ENCODE assay signal across 1 cellular context in the genomic region with DNA sequence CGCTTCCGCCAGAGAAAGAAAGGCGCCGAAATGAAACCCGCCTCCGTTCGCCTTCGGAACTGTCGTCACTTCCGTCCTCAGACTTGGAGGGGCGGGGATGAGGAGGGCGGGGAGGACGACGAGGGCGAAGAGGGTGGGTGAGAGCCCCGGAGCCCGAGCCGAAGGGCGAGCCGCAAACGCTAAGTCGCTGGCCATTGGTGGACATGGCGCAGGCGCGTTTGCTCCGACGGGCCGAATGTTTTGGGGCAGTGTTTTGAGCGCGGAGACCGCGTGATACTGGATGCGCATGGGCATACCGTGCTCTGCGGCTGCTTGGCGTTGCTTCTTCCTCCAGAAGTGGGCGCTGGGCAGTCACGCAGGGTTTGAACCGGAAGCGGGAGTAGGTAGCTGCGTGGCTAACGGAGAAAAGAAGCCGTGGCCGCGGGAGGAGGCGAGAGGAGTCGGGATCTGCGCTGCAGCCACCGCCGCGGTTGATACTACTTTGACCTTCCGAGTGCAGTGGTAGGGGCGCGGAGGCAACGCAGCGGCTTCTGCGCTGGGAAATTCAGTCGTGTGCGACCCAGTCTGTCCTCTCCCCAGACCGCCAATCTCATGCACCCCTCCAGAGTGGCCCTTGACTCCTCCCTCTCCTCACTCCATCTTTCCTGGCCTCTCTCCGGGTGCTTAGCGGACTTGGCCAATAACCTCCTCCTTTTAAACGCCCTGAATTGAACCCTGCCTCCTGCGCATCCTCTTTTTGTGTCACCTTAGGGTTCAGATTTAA.
TF ChIP-seq lines count a peak whose summit lies in the region.

ATM (plus strand) TSS at position 382 of the 763 bp plus-strand sequence. CDS start 4,558 bp downstream, outside the sequence.

TF ChIP-seq in HepG2, 621 proteins besides CTCF, POLR2A, EP300 and RAD21 (continued from another document and continues in another):
- TF ChIP-seq MZF1 (CRISPR knock-in tag; IDR thresholded peaks at IDR 0.05; ENCODE audit: borderline replicate concordance) (no peak), ZIK1 (CRISPR knock-in tag; IDR thresholded peaks at IDR 0.05; ENCODE audit: borderline replicate concordance, low read depth) (no peak), HDAC1 (CRISPR knock-in tag; IDR thresholded peaks at IDR 0.05) (peak; percentile 97), SYNCRIP (IDR thresholded peaks at IDR 0.05; ENCODE audit: insufficient read depth, low read depth, low read length) (no peak), HOXA7 (CRISPR knock-in tag; IDR thresholded peaks at IDR 0.05) (no peak), ZNF678 (CRISPR knock-in tag; IDR thresholded peaks at IDR 0.05) (0 out of 2 replicates have a peak, but pooled peaks have one; percentile 22), HMG20A (CRISPR knock-in tag; IDR thresholded peaks at IDR 0.05; ENCODE audit: borderline replicate concordance) (no peak), SALL1 (CRISPR knock-in tag; IDR thresholded peaks at IDR 0.05) (peak; percentile 90), TFDP1 (CRISPR knock-in tag; IDR thresholded peaks at IDR 0.05; ENCODE audit: borderline replicate concordance) (peak; percentile 90; the same call in 1 of the 2 replicates), TEAD2 (CRISPR knock-in tag; IDR thresholded peaks at IDR 0.05) (no peak), FLYWCH1 (CRISPR knock-in tag; IDR thresholded peaks at IDR 0.05) (no peak), SMAD9 (CRISPR knock-in tag; IDR thresholded peaks at IDR 0.05) (no peak), NCOA5 (CRISPR knock-in tag; IDR thresholded peaks at IDR 0.05) (no peak), GATA4 (IDR thresholded peaks at IDR 0.05; ENCODE audit: borderline replicate concordance, low read depth) (0 out of 2 replicates have a peak, but pooled peaks have one; percentile 54), ZNF275 (CRISPR knock-in tag; IDR thresholded peaks at IDR 0.05; ENCODE audit: borderline replicate concordance) (peak; percentile 22; the same call in 1 of the 2 replicates), ZNF883 (CRISPR knock-in tag; IDR thresholded peaks at IDR 0.05; ENCODE audit: not compliant biosample characterization) (no peak), ZMAT3 (CRISPR knock-in tag; conservative IDR thresholded peaks at IDR 0.05) (peak; percentile 85), CREB3 (CRISPR knock-in tag; IDR thresholded peaks at IDR 0.05) (no peak), ZNF44 (CRISPR knock-in tag; IDR thresholded peaks at IDR 0.05) (no peak), HIVEP1 (CRISPR knock-in tag; IDR thresholded peaks at IDR 0.05) (0 out of 2 replicates have a peak, but pooled peaks have one; percentile 22), PATZ1 (CRISPR knock-in tag; IDR thresholded peaks at IDR 0.05) (peak; percentile 14; the same call in 1 of the 2 replicates), ZNF160 (CRISPR knock-in tag; IDR thresholded peaks at IDR 0.05) (peak; percentile 4; the same call in 1 of the 2 replicates), ZNF724P (CRISPR knock-in tag; IDR thresholded peaks at IDR 0.05; ENCODE audit: borderline replicate concordance) (no peak), ZNF749 (CRISPR knock-in tag; IDR thresholded peaks at IDR 0.05; ENCODE audit: borderline replicate concordance) (peak; percentile 54; the same call in 1 of the 2 replicates), MYPOP (CRISPR knock-in tag; IDR thresholded peaks at IDR 0.05) (peak; percentile 76), MED8 (CRISPR knock-in tag; IDR thresholded peaks at IDR 0.05; ENCODE audit: insufficient replicate concordance) (peak; percentile 40), SP1 (IDR thresholded peaks at IDR 0.05) (no peak), SP1 (CRISPR knock-in tag; IDR thresholded peaks at IDR 0.05) (no peak; the same call in none of the 2 replicates), ZNF446 (CRISPR knock-in tag; IDR thresholded peaks at IDR 0.05) (no peak), JARID2 (CRISPR knock-in tag; IDR thresholded peaks at IDR 0.05; ENCODE audit: insufficient replicate concordance) (no peak), KLF12 (CRISPR knock-in tag; IDR thresholded peaks at IDR 0.05; ENCODE audit: borderline replicate concordance) (no peak), TSC22D2 (CRISPR knock-in tag; IDR thresholded peaks at IDR 0.05; ENCODE audit: borderline replicate concordance) (peak; percentile 78; the same call in 1 of the 2 replicates), NRL (CRISPR knock-in tag; IDR thresholded peaks at IDR 0.05; ENCODE audit: borderline replicate concordance) (peak; percentile 93), NR2F2 (IDR thresholded peaks at IDR 0.05; ENCODE audit: borderline replicate concordance, low read depth) (no peak), MTF2 (CRISPR knock-in tag; IDR thresholded peaks at IDR 0.05; ENCODE audit: borderline replicate concordance) (peak; percentile 36; the same call in 1 of the 2 replicates), ZNF24 (IDR thresholded peaks at IDR 0.05) (no peak), NFRKB (IDR thresholded peaks at IDR 0.05) (no peak), IRX3 (CRISPR knock-in tag; IDR thresholded peaks at IDR 0.05; ENCODE audit: borderline replicate concordance, low read depth) (no peak), ZSCAN31 (CRISPR knock-in tag; IDR thresholded peaks at IDR 0.05; ENCODE audit: low read depth) (no peak; the same call in 1 of the 2 replicates), YEATS2 (CRISPR knock-in tag; IDR thresholded peaks at IDR 0.05; ENCODE audit: borderline replicate concordance) (peak; percentile 80; the same call in 1 of the 2 replicates), BHLHE40 (IDR thresholded peaks at IDR 0.05; ENCODE audit: low read length) (no peak), AGO1 (IDR thresholded peaks at IDR 0.05; ENCODE audit: low read depth, low read length, poor library complexity, severe bottlenecking) (peak; percentile 53), MYC (CRISPR knock-in tag; IDR thresholded peaks at IDR 0.05; ENCODE audit: borderline replicate concordance) (peak; percentile 91), CC2D1A (CRISPR knock-in tag; IDR thresholded peaks at IDR 0.05) (no peak), ZNF850 (CRISPR knock-in tag; conservative IDR thresholded peaks at IDR 0.05) (no peak), EED (CRISPR knock-in tag; IDR thresholded peaks at IDR 0.05) (no peak), ATAD3A (CRISPR knock-in tag; IDR thresholded peaks at IDR 0.05) (no peak)
- TF ChIP-seq, protein P1, sequence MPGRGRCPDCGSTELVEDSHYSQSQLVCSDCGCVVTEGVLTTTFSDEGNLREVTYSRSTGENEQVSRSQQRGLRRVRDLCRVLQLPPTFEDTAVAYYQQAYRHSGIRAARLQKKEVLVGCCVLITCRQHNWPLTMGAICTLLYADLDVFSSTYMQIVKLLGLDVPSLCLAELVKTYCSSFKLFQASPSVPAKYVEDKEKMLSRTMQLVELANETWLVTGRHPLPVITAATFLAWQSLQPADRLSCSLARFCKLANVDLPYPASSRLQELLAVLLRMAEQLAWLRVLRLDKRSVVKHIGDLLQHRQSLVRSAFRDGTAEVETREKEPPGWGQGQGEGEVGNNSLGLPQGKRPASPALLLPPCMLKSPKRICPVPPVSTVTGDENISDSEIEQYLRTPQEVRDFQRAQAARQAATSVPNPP (CRISPR knock-in tag; IDR thresholded peaks at IDR 0.05), result no peak
- TF ChIP-seq, protein P2, sequence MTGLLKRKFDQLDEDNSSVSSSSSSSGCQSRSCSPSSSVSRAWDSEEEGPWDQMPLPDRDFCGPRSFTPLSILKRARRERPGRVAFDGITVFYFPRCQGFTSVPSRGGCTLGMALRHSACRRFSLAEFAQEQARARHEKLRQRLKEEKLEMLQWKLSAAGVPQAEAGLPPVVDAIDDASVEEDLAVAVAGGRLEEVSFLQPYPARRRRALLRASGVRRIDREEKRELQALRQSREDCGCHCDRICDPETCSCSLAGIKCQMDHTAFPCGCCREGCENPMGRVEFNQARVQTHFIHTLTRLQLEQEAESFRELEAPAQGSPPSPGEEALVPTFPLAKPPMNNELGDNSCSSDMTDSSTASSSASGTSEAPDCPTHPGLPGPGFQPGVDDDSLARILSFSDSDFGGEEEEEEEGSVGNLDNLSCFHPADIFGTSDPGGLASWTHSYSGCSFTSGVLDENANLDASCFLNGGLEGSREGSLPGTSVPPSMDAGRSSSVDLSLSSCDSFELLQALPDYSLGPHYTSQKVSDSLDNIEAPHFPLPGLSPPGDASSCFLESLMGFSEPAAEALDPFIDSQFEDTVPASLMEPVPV (CRISPR knock-in tag; IDR thresholded peaks at IDR 0.05), result no peak
- TF ChIP-seq, protein P3, sequence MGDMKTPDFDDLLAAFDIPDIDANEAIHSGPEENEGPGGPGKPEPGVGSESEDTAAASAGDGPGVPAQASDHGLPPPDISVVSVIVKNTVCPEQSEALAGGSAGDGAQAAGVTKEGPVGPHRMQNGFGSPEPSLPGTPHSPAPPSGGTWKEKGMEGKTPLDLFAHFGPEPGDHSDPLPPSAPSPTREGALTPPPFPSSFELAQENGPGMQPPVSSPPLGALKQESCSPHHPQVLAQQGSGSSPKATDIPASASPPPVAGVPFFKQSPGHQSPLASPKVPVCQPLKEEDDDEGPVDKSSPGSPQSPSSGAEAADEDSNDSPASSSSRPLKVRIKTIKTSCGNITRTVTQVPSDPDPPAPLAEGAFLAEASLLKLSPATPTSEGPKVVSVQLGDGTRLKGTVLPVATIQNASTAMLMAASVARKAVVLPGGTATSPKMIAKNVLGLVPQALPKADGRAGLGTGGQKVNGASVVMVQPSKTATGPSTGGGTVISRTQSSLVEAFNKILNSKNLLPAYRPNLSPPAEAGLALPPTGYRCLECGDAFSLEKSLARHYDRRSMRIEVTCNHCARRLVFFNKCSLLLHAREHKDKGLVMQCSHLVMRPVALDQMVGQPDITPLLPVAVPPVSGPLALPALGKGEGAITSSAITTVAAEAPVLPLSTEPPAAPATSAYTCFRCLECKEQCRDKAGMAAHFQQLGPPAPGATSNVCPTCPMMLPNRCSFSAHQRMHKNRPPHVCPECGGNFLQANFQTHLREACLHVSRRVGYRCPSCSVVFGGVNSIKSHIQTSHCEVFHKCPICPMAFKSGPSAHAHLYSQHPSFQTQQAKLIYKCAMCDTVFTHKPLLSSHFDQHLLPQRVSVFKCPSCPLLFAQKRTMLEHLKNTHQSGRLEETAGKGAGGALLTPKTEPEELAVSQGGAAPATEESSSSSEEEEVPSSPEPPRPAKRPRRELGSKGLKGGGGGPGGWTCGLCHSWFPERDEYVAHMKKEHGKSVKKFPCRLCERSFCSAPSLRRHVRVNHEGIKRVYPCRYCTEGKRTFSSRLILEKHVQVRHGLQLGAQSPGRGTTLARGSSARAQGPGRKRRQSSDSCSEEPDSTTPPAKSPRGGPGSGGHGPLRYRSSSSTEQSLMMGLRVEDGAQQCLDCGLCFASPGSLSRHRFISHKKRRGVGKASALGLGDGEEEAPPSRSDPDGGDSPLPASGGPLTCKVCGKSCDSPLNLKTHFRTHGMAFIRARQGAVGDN (CRISPR knock-in tag; IDR thresholded peaks at IDR 0.05), result peak; percentile 97
- TF ChIP-seq, protein P4, sequence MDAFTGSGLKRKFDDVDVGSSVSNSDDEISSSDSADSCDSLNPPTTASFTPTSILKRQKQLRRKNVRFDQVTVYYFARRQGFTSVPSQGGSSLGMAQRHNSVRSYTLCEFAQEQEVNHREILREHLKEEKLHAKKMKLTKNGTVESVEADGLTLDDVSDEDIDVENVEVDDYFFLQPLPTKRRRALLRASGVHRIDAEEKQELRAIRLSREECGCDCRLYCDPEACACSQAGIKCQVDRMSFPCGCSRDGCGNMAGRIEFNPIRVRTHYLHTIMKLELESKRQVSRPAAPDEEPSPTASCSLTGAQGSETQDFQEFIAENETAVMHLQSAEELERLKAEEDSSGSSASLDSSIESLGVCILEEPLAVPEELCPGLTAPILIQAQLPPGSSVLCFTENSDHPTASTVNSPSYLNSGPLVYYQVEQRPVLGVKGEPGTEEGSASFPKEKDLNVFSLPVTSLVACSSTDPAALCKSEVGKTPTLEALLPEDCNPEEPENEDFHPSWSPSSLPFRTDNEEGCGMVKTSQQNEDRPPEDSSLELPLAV (CRISPR knock-in tag; conservative IDR thresholded peaks at IDR 0.05; ENCODE audit: low read depth), result no peak
